ENCODE assay signal across 1 cellular context in the genomic region with DNA sequence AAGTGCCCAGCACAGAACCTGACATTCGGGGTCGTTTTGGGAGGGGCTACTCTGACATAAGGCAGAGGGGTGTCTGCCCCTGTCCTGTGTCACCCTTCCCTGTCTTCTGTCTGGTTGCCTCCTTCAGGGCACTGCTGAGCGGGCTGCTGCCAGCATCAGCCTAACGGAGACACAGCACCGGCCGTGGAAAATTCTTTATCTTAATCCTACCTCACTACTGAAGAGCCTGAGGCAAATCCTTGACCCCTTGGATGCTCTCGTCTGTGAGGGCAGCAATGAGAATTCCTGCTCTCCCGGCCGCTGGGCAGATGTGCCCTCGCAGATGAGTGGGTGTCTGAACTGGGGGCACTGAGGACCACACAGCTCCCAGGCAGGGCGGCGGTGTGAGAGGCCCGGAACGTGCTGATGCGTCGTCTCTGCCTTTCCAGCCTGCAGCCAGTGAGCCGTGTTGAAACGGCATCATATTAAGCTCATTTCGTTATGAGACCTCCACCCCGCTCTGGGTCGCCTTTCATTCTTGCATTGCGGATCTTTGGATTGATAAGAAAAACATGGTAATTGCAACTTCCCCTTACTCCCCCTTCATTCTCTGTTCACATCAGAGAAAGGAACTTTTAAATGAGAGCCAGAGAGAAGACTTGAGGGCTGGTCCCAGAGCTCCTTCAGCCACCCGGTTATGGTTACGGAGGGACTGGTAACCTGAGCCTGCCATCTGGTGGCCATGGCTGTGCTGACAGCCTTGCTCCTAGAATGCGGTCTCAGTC.
A peak's percentile ranks its signal among the peaks of the same experiment; 100 is the strongest.
TF ChIP-seq lines count a peak whose summit lies in the region.

No MANE protein-coding gene starts in this region.

TF ChIP-seq in HEK293, 187 proteins besides CTCF, POLR2A, EP300 and RAD21 (continued from another document and continues in another):
- TF ChIP-seq, protein P1, sequence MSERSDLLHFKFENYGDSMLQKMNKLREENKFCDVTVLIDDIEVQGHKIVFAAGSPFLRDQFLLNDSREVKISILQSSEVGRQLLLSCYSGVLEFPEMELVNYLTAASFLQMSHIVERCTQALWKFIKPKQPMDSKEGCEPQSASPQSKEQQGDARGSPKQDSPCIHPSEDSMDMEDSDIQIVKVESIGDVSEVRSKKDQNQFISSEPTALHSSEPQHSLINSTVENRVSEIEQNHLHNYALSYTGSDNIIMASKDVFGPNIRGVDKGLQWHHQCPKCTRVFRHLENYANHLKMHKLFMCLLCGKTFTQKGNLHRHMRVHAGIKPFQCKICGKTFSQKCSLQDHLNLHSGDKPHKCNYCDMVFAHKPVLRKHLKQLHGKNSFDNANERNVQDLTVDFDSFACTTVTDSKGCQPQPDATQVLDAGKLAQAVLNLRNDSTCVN (tag by site-specific recombination; optimal IDR thresholded peaks at IDR 0.05), result peak; percentile 10
- TF ChIP-seq ZNF654 (tag by site-specific recombination; IDR thresholded peaks at IDR 0.05; ENCODE audit: low read depth) (peak; percentile 82), ZNF623 (tag by site-specific recombination; IDR thresholded peaks at IDR 0.05) (no peak), ZNF571 (tag by site-specific recombination; IDR thresholded peaks at IDR 0.05) (no peak), ZSCAN30 (tag by site-specific recombination; IDR thresholded peaks at IDR 0.05) (peak; percentile 69; the same call in 1 of the 2 replicates), ZNF121 (tag by site-specific recombination; IDR thresholded peaks at IDR 0.05) (no peak), ZEB2 (tag by site-specific recombination; IDR thresholded peaks at IDR 0.05) (peak; percentile 72), ZNF558 (tag by site-specific recombination; IDR thresholded peaks at IDR 0.05) (no peak), ZNF221 (tag by site-specific recombination; IDR thresholded peaks at IDR 0.05; ENCODE audit: borderline replicate concordance) (no peak), ZNF335 (tag by site-specific recombination; conservative IDR thresholded peaks at IDR 0.05) (peak; percentile 69), GLIS2 (tag by site-specific recombination; IDR thresholded peaks at IDR 0.05) (peak; percentile 23; the same call in 1 of the 2 replicates), ZNF510 (tag by site-specific recombination; IDR thresholded peaks at IDR 0.05; ENCODE audit: insufficient replicate concordance) (no peak), ZNF747 (tag by site-specific recombination; IDR thresholded peaks at IDR 0.05) (no peak), GLI4 (tag by site-specific recombination; IDR thresholded peaks at IDR 0.05) (no peak), IKZF3 (tag by site-specific recombination; IDR thresholded peaks at IDR 0.05) (no peak), ZNF561 (tag by site-specific recombination; IDR thresholded peaks at IDR 0.05; ENCODE audit: borderline replicate concordance) (peak; percentile 48), ZNF585B (tag by site-specific recombination; IDR thresholded peaks at IDR 0.05) (no peak), ZBTB17 (tag by site-specific recombination; IDR thresholded peaks at IDR 0.05) (peak; percentile 83), ZNF175 (tag by site-specific recombination; IDR thresholded peaks at IDR 0.05) (no peak), ZNF621 (tag by site-specific recombination; IDR thresholded peaks at IDR 0.05) (no peak), ZNF404 (tag by site-specific recombination; IDR thresholded peaks at IDR 0.05) (no peak), ZNF629 (tag by site-specific recombination; IDR thresholded peaks at IDR 0.05) (0 out of 2 replicates have a peak, but pooled peaks have one; percentile 20), ZNF341 (tag by site-specific recombination; IDR thresholded peaks at IDR 0.05; ENCODE audit: low read depth) (0 out of 2 replicates have a peak, but pooled peaks have one; percentile 13), KLF16 (tag by site-specific recombination; IDR thresholded peaks at IDR 0.05) (no peak), ZNF211 (tag by site-specific recombination; IDR thresholded peaks at IDR 0.05; ENCODE audit: low read depth) (no peak), ZBTB1 (tag by site-specific recombination; IDR thresholded peaks at IDR 0.05) (no peak), ZNF776 (tag by site-specific recombination; IDR thresholded peaks at IDR 0.05; ENCODE audit: borderline replicate concordance) (no peak), HOXC10 (CRISPR knock-in tag; IDR thresholded peaks at IDR 0.05) (no peak), ZFP37 (tag by site-specific recombination; IDR thresholded peaks at IDR 0.05) (0 out of 2 replicates have a peak, but pooled peaks have one; percentile 78), ZNF785 (tag by site-specific recombination; IDR thresholded peaks at IDR 0.05) (no peak), ZNF19 (tag by site-specific recombination; IDR thresholded peaks at IDR 0.05; ENCODE audit: low read depth) (no peak)
- TF ChIP-seq, protein P2, sequence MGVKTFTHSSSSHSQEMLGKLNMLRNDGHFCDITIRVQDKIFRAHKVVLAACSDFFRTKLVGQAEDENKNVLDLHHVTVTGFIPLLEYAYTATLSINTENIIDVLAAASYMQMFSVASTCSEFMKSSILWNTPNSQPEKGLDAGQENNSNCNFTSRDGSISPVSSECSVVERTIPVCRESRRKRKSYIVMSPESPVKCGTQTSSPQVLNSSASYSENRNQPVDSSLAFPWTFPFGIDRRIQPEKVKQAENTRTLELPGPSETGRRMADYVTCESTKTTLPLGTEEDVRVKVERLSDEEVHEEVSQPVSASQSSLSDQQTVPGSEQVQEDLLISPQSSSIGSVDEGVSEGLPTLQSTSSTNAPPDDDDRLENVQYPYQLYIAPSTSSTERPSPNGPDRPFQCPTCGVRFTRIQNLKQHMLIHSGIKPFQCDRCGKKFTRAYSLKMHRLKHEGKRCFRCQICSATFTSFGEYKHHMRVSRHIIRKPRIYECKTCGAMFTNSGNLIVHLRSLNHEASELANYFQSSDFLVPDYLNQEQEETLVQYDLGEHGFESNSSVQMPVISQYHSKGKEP (tag by site-specific recombination; IDR thresholded peaks at IDR 0.05), result no peak
- TF ChIP-seq, protein P3, sequence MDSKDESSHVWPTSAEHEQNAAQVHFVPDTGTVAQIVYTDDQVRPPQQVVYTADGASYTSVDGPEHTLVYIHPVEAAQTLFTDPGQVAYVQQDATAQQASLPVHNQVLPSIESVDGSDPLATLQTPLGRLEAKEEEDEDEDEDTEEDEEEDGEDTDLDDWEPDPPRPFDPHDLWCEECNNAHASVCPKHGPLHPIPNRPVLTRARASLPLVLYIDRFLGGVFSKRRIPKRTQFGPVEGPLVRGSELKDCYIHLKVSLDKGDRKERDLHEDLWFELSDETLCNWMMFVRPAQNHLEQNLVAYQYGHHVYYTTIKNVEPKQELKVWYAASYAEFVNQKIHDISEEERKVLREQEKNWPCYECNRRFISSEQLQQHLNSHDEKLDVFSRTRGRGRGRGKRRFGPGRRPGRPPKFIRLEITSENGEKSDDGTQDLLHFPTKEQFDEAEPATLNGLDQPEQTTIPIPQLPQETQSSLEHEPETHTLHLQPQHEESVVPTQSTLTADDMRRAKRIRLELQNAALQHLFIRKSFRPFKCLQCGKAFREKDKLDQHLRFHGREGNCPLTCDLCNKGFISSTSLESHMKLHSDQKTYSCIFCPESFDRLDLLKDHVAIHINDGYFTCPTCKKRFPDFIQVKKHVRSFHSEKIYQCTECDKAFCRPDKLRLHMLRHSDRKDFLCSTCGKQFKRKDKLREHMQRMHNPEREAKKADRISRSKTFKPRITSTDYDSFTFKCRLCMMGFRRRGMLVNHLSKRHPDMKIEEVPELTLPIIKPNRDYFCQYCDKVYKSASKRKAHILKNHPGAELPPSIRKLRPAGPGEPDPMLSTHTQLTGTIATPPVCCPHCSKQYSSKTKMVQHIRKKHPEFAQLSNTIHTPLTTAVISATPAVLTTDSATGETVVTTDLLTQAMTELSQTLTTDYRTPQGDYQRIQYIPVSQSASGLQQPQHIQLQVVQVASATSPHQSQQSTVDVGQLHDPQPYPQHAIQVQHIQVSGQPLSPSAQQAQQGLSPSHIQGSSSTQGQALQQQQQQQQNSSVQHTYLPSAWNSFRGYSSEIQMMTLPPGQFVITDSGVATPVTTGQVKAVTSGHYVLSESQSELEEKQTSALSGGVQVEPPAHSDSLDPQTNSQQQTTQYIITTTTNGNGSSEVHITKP (tag by site-specific recombination; IDR thresholded peaks at IDR 0.05), result peak; percentile 72
- TF ChIP-seq, protein P4, sequence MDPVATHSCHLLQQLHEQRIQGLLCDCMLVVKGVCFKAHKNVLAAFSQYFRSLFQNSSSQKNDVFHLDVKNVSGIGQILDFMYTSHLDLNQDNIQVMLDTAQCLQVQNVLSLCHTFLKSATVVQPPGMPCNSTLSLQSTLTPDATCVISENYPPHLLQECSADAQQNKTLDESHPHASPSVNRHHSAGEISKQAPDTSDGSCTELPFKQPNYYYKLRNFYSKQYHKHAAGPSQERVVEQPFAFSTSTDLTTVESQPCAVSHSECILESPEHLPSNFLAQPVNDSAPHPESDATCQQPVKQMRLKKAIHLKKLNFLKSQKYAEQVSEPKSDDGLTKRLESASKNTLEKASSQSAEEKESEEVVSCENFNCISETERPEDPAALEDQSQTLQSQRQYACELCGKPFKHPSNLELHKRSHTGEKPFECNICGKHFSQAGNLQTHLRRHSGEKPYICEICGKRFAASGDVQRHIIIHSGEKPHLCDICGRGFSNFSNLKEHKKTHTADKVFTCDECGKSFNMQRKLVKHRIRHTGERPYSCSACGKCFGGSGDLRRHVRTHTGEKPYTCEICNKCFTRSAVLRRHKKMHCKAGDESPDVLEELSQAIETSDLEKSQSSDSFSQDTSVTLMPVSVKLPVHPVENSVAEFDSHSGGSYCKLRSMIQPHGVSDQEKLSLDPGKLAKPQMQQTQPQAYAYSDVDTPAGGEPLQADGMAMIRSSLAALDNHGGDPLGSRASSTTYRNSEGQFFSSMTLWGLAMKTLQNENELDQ (tag by site-specific recombination; IDR thresholded peaks at IDR 0.05; ENCODE audit: low read depth), result no peak
- TF ChIP-seq, protein P5, sequence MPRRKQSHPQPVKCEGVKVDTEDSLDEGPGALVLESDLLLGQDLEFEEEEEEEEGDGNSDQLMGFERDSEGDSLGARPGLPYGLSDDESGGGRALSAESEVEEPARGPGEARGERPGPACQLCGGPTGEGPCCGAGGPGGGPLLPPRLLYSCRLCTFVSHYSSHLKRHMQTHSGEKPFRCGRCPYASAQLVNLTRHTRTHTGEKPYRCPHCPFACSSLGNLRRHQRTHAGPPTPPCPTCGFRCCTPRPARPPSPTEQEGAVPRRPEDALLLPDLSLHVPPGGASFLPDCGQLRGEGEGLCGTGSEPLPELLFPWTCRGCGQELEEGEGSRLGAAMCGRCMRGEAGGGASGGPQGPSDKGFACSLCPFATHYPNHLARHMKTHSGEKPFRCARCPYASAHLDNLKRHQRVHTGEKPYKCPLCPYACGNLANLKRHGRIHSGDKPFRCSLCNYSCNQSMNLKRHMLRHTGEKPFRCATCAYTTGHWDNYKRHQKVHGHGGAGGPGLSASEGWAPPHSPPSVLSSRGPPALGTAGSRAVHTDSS (tag by site-specific recombination; IDR thresholded peaks at IDR 0.05), result no peak
- TF ChIP-seq, protein P6, sequence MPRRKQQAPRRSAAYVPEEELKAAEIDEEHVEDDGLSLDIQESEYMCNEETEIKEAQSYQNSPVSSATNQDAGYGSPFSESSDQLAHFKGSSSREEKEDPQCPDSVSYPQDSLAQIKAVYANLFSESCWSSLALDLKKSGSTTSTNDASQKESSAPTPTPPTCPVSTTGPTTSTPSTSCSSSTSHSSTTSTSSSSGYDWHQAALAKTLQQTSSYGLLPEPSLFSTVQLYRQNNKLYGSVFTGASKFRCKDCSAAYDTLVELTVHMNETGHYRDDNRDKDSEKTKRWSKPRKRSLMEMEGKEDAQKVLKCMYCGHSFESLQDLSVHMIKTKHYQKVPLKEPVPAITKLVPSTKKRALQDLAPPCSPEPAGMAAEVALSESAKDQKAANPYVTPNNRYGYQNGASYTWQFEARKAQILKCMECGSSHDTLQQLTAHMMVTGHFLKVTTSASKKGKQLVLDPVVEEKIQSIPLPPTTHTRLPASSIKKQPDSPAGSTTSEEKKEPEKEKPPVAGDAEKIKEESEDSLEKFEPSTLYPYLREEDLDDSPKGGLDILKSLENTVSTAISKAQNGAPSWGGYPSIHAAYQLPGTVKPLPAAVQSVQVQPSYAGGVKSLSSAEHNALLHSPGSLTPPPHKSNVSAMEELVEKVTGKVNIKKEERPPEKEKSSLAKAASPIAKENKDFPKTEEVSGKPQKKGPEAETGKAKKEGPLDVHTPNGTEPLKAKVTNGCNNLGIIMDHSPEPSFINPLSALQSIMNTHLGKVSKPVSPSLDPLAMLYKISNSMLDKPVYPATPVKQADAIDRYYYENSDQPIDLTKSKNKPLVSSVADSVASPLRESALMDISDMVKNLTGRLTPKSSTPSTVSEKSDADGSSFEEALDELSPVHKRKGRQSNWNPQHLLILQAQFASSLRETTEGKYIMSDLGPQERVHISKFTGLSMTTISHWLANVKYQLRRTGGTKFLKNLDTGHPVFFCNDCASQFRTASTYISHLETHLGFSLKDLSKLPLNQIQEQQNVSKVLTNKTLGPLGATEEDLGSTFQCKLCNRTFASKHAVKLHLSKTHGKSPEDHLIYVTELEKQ (tag by site-specific recombination; IDR thresholded peaks at IDR 0.05; ENCODE audit: borderline replicate concordance), result no peak
- TF ChIP-seq, protein P7, sequence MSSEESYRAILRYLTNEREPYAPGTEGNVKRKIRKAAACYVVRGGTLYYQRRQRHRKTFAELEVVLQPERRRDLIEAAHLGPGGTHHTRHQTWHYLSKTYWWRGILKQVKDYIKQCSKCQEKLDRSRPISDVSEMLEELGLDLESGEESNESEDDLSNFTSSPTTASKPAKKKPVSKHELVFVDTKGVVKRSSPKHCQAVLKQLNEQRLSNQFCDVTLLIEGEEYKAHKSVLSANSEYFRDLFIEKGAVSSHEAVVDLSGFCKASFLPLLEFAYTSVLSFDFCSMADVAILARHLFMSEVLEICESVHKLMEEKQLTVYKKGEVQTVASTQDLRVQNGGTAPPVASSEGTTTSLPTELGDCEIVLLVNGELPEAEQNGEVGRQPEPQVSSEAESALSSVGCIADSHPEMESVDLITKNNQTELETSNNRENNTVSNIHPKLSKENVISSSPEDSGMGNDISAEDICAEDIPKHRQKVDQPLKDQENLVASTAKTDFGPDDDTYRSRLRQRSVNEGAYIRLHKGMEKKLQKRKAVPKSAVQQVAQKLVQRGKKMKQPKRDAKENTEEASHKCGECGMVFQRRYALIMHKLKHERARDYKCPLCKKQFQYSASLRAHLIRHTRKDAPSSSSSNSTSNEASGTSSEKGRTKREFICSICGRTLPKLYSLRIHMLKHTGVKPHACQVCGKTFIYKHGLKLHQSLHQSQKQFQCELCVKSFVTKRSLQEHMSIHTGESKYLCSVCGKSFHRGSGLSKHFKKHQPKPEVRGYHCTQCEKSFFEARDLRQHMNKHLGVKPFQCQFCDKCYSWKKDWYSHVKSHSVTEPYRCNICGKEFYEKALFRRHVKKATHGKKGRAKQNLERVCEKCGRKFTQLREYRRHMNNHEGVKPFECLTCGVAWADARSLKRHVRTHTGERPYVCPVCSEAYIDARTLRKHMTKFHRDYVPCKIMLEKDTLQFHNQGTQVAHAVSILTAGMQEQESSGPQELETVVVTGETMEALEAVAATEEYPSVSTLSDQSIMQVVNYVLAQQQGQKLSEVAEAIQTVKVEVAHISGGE (tag by site-specific recombination; conservative IDR thresholded peaks at IDR 0.05; ENCODE audit: low read depth), result no peak; the same call in 1 of the 2 replicates
- TF ChIP-seq, protein P8, sequence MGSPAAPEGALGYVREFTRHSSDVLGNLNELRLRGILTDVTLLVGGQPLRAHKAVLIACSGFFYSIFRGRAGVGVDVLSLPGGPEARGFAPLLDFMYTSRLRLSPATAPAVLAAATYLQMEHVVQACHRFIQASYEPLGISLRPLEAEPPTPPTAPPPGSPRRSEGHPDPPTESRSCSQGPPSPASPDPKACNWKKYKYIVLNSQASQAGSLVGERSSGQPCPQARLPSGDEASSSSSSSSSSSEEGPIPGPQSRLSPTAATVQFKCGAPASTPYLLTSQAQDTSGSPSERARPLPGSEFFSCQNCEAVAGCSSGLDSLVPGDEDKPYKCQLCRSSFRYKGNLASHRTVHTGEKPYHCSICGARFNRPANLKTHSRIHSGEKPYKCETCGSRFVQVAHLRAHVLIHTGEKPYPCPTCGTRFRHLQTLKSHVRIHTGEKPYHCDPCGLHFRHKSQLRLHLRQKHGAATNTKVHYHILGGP (tag by site-specific recombination; IDR thresholded peaks at IDR 0.05), result 0 out of 2 replicates have a peak, but pooled peaks have one; percentile 40
